ENCODE assay signal across 26 cellular contexts in genomic region chr13:112200200-112200599, GRCh38.
"Had no signal": no experiment of that assay in that cellular context is flagged by ENCODE, and none has a peak within 500 bp of the region (broad histone marks: within the 10 kb centered on the region; RNA-seq: fewer than 3 reads in every experiment).

No MANE protein-coding gene starts in this region.

- DNase-seq: activated B cell treated with CpG ODN at 0.5 μM for 24 hours; activated CD4-positive, alpha-beta T cell treated with anti-CD3 and anti-CD28 coated beads for 48 hours; activated CD4-positive, alpha-beta T cell treated with anti-CD3 and anti-CD28 coated beads, Interleukin-2, amount 50 U/mL, for 1 hour; activated CD4-positive, alpha-beta T cell treated with anti-CD3 and anti-CD28 coated beads, Interleukin-2, amount 50 U/mL, for 48 hours; activated CD8-positive, alpha-beta memory T cell treated with anti-CD3 and anti-CD28 coated beads for 24 hours; activated CD8-positive, alpha-beta T cell treated with anti-CD3 and anti-CD28 coated beads for 36 hours; activated effector memory CD4-positive, alpha-beta T cell treated with Interleukin-2 at 50 U/mL for 16 hours; activated gamma-delta T cell treated with Interleukin-2 at 50 U/mL for 16 hours; activated naive CD4-positive, alpha-beta T cell treated with anti-CD3 and anti-CD28 coated beads, Interleukin-2, amount 50 U/mL, for 16 hours; activated naive CD4-positive, alpha-beta T cell treated with Interleukin-2 at 50 U/mL for 16 hours; activated T-cell treated with anti-CD3 and anti-CD28 coated beads, Interleukin-2, amount 50 U/mL, for 4 hours; amniotic stem cell; anterior cingulate cortex; body of pancreas; caudate nucleus; effector CD8-positive, alpha-beta T cell; foreskin fibroblast; T-helper 1 cell; T-helper 17 cell; T1000; WERI-Rb-1 had no signal

- H3K27ac ChIP-seq: body of pancreas, epithelial cell of prostate, WERI-Rb-1 had no signal

- ATAC-seq: activated CD4-positive, CD25-positive, alpha-beta regulatory T cell treated with anti-CD3 and anti-CD28 coated beads, Interleukin-2, amount 50 U/mL, for 24 hours; activated CD8-positive, alpha-beta T cell treated with anti-CD3 and anti-CD28 coated beads for 36 hours; activated T-cell treated with anti-CD3 and anti-CD28 coated beads, Interleukin-2, amount 50 U/mL, for 4 hours; activated T-helper 17 cell treated with anti-CD3 and anti-CD28 coated beads, Interleukin-2, amount 50 U/mL, for 72 hours; body of pancreas; T-helper 17 cell had no signal

- H3K36me3 Mint-ChIP-seq: activated naive CD8-positive, alpha-beta T cell had no signal

- H3K36me3 ChIP-seq: WERI-Rb-1 had no signal

- H3K9me3 ChIP-seq: body of pancreas had no signal

- H3K27me3 ChIP-seq: body of pancreas had no signal

- H3K27ac Mint-ChIP-seq: activated B cell treated with CpG ODN at 0.5 μM for 24 hours; activated CD8-positive, alpha-beta T cell treated with anti-CD3 and anti-CD28 coated beads for 36 hours; activated naive CD8-positive, alpha-beta T cell; activated T-helper 17 cell treated with anti-CD3 and anti-CD28 coated beads, Interleukin-2, amount 50 U/mL, for 72 hours; T-helper 17 cell; T-helper 2 cell treated with Interferon-gamma antibody and Interleukin-4, amounts not matched to agents 5 μg/mL and 100 μg/mL, for 36 hours had no signal

- H3K4me3 ChIP-seq: body of pancreas had no signal

- H3K4me3 Mint-ChIP-seq: activated B cell treated with CpG ODN at 0.5 μM for 24 hours; activated CD8-positive, alpha-beta T cell treated with anti-CD3 and anti-CD28 coated beads for 36 hours; activated naive CD8-positive, alpha-beta T cell; activated T-cell treated with anti-CD3 and anti-CD28 coated beads, Interleukin-2, amount 50 U/mL, for 4 hours; activated T-helper 17 cell treated with anti-CD3 and anti-CD28 coated beads, Interleukin-2, amount 50 U/mL, for 72 hours; T-helper 17 cell; T-helper 2 cell treated with Interferon-gamma antibody and Interleukin-4, amounts not matched to agents 5 μg/mL and 100 μg/mL, for 36 hours had no signal

- H3K9me3 Mint-ChIP-seq: activated B cell treated with CpG ODN at 0.5 μM for 24 hours; activated CD8-positive, alpha-beta T cell treated with anti-CD3 and anti-CD28 coated beads for 36 hours; activated T-cell treated with anti-CD3 and anti-CD28 coated beads, Interleukin-2, amount 50 U/mL, for 4 hours; activated T-helper 17 cell treated with anti-CD3 and anti-CD28 coated beads, Interleukin-2, amount 50 U/mL, for 72 hours; T-helper 2 cell treated with Interferon-gamma antibody and Interleukin-4, amounts not matched to agents 5 μg/mL and 100 μg/mL, for 36 hours had no signal

- H3K4me1 Mint-ChIP-seq: activated B cell treated with CpG ODN at 0.5 μM for 24 hours; activated T-helper 17 cell treated with anti-CD3 and anti-CD28 coated beads, Interleukin-2, amount 50 U/mL, for 72 hours had no signal
